ENCODE assay signal across 16 cellular contexts in the genomic region with DNA sequence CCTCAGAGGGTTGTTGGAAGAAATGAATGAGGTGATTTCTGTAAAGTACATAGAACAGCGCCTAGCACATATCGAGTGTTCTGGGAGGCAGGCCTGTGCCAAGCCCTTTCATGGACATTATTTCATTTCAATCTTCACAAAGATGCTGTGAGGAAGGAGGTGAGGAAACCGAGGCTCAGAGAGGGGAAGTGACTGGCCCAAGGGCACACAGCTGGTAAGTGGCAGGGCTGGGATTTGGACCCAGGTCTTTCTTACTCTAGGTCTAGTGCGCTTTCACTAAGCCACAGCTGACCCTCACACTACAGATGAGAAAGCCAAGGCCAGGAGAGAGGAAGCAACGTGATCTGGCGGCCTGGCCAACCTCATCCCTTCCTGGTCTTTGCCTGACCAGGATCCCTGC. TPM values are rescaled to one million over a fixed set of nuclear protein-coding genes. Genes with fewer than 3 reads are reported as not detected.
A peak's percentile ranks its signal among the peaks of the same experiment; 100 is the strongest.
DNase-seq lines count a peak whose midpoint lies in the region; ATAC-seq and TF ChIP-seq lines count a peak whose summit lies in the region.
"Had no signal": no experiment of that assay in that cellular context is flagged by ENCODE, and none has a peak within 500 bp of the region (broad histone marks: within the 10 kb centered on the region; RNA-seq: fewer than 3 reads in every experiment).

No MANE protein-coding gene starts in this region.

- H3K27ac Mint-ChIP-seq in activated naive CD4-positive, alpha-beta T cell treated with anti-CD3 and anti-CD28 coated beads, Interleukin-2, amount 50 U/mL, for 24 hours: no peak overlapping the region
- H3K27ac Mint-ChIP-seq in T-helper 17 cell (no peak overlapping the region), endothelial cell (ENCODE audit: unreplicated experiment) (no peak overlapping the region)
- no peak overlapping the region for H3K27ac Mint-ChIP-seq in stimulated activated memory B cell treated with anti-CD40 and anti-IgM and Interleukin-4, amounts not matched to agents 10 μg/mL and 1 μg/mL and 100 μg/mL, for 72 hours

- ATAC-seq in T-helper 17 cell (no peak), HG03025 (IDR thresholded peaks at IDR 0.05; ENCODE audit: low FRiP score, unreplicated experiment) (no peak)
- no peak for ATAC-seq in stimulated activated memory B cell treated with anti-CD40 and anti-IgM and Interleukin-4, amounts not matched to agents 10 μg/mL and 1 μg/mL and 100 μg/mL, for 72 hours

- no peaks in the 10 kb centered on the region for H3K27me3 Mint-ChIP-seq in activated naive CD4-positive, alpha-beta T cell treated with anti-CD3 and anti-CD28 coated beads, Interleukin-2, amount 50 U/mL, for 24 hours
- H3K27me3 Mint-ChIP-seq in T-helper 17 cell (no peaks in the 10 kb centered on the region), endothelial cell (ENCODE audit: unreplicated experiment) (peaks cover 14% of the 10 kb centered on the region)
- no peaks in the 10 kb centered on the region for H3K27me3 Mint-ChIP-seq in stimulated activated memory B cell treated with anti-CD40 and anti-IgM and Interleukin-4, amounts not matched to agents 10 μg/mL and 1 μg/mL and 100 μg/mL, for 72 hours

- no peak for TF ChIP-seq CTCF in endothelial cell (IDR thresholded peaks at IDR 0.05; ENCODE audit: unreplicated experiment)

- no peaks in the 10 kb centered on the region for H3K36me3 Mint-ChIP-seq in activated naive CD4-positive, alpha-beta T cell treated with anti-CD3 and anti-CD28 coated beads, Interleukin-2, amount 50 U/mL, for 24 hours
- peaks cover 2% of the 10 kb centered on the region for H3K36me3 Mint-ChIP-seq in T-helper 17 cell (ENCODE audit: low read depth)
- no peaks in the 10 kb centered on the region for H3K36me3 Mint-ChIP-seq in endothelial cell (ENCODE audit: low read depth, unreplicated experiment)
- H3K36me3 Mint-ChIP-seq in stimulated activated memory B cell treated with anti-CD40 and anti-IgM and Interleukin-4, amounts not matched to agents 10 μg/mL and 1 μg/mL and 100 μg/mL, for 72 hours: peaks cover 6% of the 10 kb centered on the region

- no peaks in the 10 kb centered on the region for H3K9me3 Mint-ChIP-seq in activated naive CD4-positive, alpha-beta T cell treated with anti-CD3 and anti-CD28 coated beads, Interleukin-2, amount 50 U/mL, for 24 hours
- H3K9me3 Mint-ChIP-seq in endothelial cell (ENCODE audit: unreplicated experiment): no peaks in the 10 kb centered on the region
- H3K9me3 Mint-ChIP-seq in stimulated activated memory B cell treated with anti-CD40 and anti-IgM and Interleukin-4, amounts not matched to agents 10 μg/mL and 1 μg/mL and 100 μg/mL, for 72 hours: no peaks in the 10 kb centered on the region

- H3K4me3 Mint-ChIP-seq in activated naive CD4-positive, alpha-beta T cell treated with anti-CD3 and anti-CD28 coated beads, Interleukin-2, amount 50 U/mL, for 24 hours: peak overlapping the region; percentile 89
- peak overlapping the region; percentile 56 for H3K4me3 Mint-ChIP-seq in T-helper 17 cell
- H3K4me3 Mint-ChIP-seq in endothelial cell (ENCODE audit: unreplicated experiment): peak overlapping the region; percentile 52
- peak overlapping the region; percentile 79 for H3K4me3 Mint-ChIP-seq in stimulated activated memory B cell treated with anti-CD40 and anti-IgM and Interleukin-4, amounts not matched to agents 10 μg/mL and 1 μg/mL and 100 μg/mL, for 72 hours

- H3K9me3 ChIP-seq in T-helper 17 cell (ENCODE audit: control insufficient read depth, low read length, poor library complexity, severe bottlenecking): no peaks in the 10 kb centered on the region
- H3K9me3 ChIP-seq: stomach had no signal

- DNase-seq in activated naive CD4-positive, alpha-beta T cell (lab: John Stamatoyannopoulos, UW): no peak
- DNase-seq in T-helper 17 cell (no peak), endothelial cell (ENCODE audit: low spot score) (no peak), SK-N-DZ (ENCODE audit: low spot score) (no peak), NCI-H526 (lab: John Stamatoyannopoulos, UW) (no peak)
- DNase-seq: GDM1, head of caudate nucleus, NCI-H1930, RPMI8226, stomach had no signal

- H3K4me1 Mint-ChIP-seq in activated naive CD4-positive, alpha-beta T cell treated with anti-CD3 and anti-CD28 coated beads, Interleukin-2, amount 50 U/mL, for 24 hours: peaks cover 12% of the 10 kb centered on the region
- H3K4me1 Mint-ChIP-seq in T-helper 17 cell (peaks cover 13% of the 10 kb centered on the region), endothelial cell (ENCODE audit: unreplicated experiment) (peaks cover 9% of the 10 kb centered on the region)
- peaks cover 33% of the 10 kb centered on the region for H3K4me1 Mint-ChIP-seq in stimulated activated memory B cell treated with anti-CD40 and anti-IgM and Interleukin-4, amounts not matched to agents 10 μg/mL and 1 μg/mL and 100 μg/mL, for 72 hours

RNA-seq across cellular contexts. Expression of a gene that starts 2.0 kb away (rescaled TPM):
- total RNA-seq in T-helper 17 cell: 10 to 100 TPM; 11.3 to 13.3 TPM
- total RNA-seq in endothelial cell (ENCODE audit: unreplicated experiment): 2.0 TPM
- 10.7 and 11.0 TPM in 2 replicates for polyA plus RNA-seq in SK-N-DZ (2014; cell fraction: cytosol; rRNA removed)
- 6.0 and 7.4 TPM in 2 replicates for polyA plus RNA-seq in SK-N-DZ (2014; cell fraction: nucleus; rRNA removed)

RNA-seq across cellular contexts. Expression of a gene that starts 11.5 kb away (rescaled TPM):
- total RNA-seq in T-helper 17 cell (10 to 100 TPM; 23.9 to 34.0 TPM), endothelial cell (ENCODE audit: unreplicated experiment) (41.3 TPM)
- 57.4 and 62.3 TPM in 2 replicates for polyA plus RNA-seq in SK-N-DZ (2014; cell fraction: cytosol; rRNA removed)
- 88.9 and 107 TPM in 2 replicates for polyA plus RNA-seq in SK-N-DZ (2014; cell fraction: nucleus; rRNA removed)

RNA-seq across cellular contexts. Expression of a gene that starts 30.0 kb away (rescaled TPM):
- total RNA-seq in T-helper 17 cell: 10 to 100 TPM; 30.1 to 31.1 TPM
- 73.0 TPM for total RNA-seq in endothelial cell (ENCODE audit: unreplicated experiment)
- 130 and 167 TPM in 2 replicates for polyA plus RNA-seq in SK-N-DZ (2014; cell fraction: cytosol; rRNA removed)
- 102 and 106 TPM in 2 replicates for polyA plus RNA-seq in SK-N-DZ (2014; cell fraction: nucleus; rRNA removed)

RNA-seq across cellular contexts. Expression of a gene that starts 41.7 kb away (rescaled TPM):
- total RNA-seq in T-helper 17 cell (10 to 100 TPM; 15.2 to 16.4 TPM), endothelial cell (ENCODE audit: unreplicated experiment) (35.8 TPM)
- polyA plus RNA-seq in SK-N-DZ (2014; cell fraction: cytosol; rRNA removed): 31.6 and 32.9 TPM in 2 replicates
- polyA plus RNA-seq in SK-N-DZ (2014; cell fraction: nucleus; rRNA removed): 92.2 and 124 TPM in 2 replicates

RNA-seq across cellular contexts. Expression of a gene that starts 47.9 kb away (rescaled TPM):
- total RNA-seq in T-helper 17 cell (not detected), endothelial cell (ENCODE audit: unreplicated experiment) (not detected)
- polyA plus RNA-seq in SK-N-DZ (2014; cell fraction: cytosol; rRNA removed): not detected in 2 replicates
- polyA plus RNA-seq in SK-N-DZ (2014; cell fraction: nucleus; rRNA removed): 0.07 TPM in 1 of 2 replicates, not detected in the other
- total RNA-seq: myocyte, renal cortical epithelial cell had no signal
- polyA plus RNA-seq: cardiac muscle cell had no signal
